ENCODE assay signal across 8 cellular contexts in the genomic region with DNA sequence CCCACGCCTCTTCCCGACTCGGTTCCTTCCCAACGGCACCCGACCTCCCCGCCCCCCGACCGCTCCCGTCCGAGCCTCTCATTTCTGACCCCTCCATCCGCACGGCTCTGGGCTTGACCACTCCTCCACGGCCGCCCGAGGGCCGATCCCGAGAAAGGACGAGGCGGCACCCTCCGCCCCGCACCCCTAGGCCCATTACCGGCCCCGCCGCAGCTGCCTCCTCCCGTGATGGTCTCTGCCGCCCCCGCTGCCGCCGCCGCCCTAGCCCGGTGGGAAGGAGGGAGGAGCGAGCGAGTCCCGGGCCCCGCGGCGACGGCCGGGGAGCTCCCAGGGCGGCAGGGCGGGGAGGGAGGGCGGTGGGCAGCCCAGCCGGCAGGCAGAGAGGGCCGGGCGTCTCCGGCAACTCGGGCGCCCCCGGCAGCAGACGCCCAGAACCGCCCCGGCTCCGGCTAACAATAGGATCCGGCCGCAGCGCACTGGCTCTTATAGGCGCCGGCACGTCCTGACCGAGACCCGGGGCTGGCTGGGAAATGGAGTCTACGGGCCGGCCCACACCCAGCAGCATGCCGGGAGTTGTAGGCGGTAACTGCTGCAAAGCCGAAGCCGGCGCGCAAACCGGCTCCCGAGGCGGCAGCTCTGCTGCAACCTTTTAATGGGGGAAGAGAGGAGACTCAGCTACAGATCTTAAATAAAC. TPM values are rescaled to one million over a fixed set of nuclear protein-coding genes. Genes with fewer than 3 reads are reported as not detected.
DNase-seq lines count a peak whose midpoint lies in the region; ATAC-seq and TF ChIP-seq lines count a peak whose summit lies in the region.

A gene with protein sequence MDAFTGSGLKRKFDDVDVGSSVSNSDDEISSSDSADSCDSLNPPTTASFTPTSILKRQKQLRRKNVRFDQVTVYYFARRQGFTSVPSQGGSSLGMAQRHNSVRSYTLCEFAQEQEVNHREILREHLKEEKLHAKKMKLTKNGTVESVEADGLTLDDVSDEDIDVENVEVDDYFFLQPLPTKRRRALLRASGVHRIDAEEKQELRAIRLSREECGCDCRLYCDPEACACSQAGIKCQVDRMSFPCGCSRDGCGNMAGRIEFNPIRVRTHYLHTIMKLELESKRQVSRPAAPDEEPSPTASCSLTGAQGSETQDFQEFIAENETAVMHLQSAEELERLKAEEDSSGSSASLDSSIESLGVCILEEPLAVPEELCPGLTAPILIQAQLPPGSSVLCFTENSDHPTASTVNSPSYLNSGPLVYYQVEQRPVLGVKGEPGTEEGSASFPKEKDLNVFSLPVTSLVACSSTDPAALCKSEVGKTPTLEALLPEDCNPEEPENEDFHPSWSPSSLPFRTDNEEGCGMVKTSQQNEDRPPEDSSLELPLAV (minus strand): TSS at position 457 of the 694 bp plus-strand sequence. CDS start 7,035 bp downstream, outside the sequence.

- no peak for TF ChIP-seq EP300 in Ishikawa (IDR thresholded peaks at IDR 0.05; ENCODE audit: borderline replicate concordance)

- H4K20me1 ChIP-seq in PC-3 (ENCODE audit: low read length) = peaks cover 6% of the 10 kb centered on the region; the same call in 1 of the 2 replicates

- H3K36me3 ChIP-seq in PC-3 (ENCODE audit: low read depth, low read length) (no peaks in the 10 kb centered on the region), mucosa of rectum (ENCODE audit: control insufficient read depth in 2 of 2, insufficient read depth in 2 of 2, low read length in 2 of 2) (no peaks in the 10 kb centered on the region)

- no TSS peak for BruUV-seq in PC-3 (replicated peaks; lab: Mats Ljungman, UMichigan)

- H2AFZ ChIP-seq in PC-3 (ENCODE audit: low read length) = peak within 1 kb of the TSS; percentile 87

- peaks cover 32% of the 10 kb centered on the region for H3K79me2 ChIP-seq in PC-3 (ENCODE audit: low read length)

- no peak for TF ChIP-seq RAD21 in Ishikawa (IDR thresholded peaks at IDR 0.05; ENCODE audit: low read depth)

- peak within 1 kb of the TSS; percentile 92 for H3K4me3 ChIP-seq in PC-3 (ENCODE audit: low read length)
- peak within 1 kb of the TSS; percentile 93 for H3K4me3 ChIP-seq in epithelial cell of proximal tubule (ENCODE audit: low read depth, low read length)
- peak within 1 kb of the TSS; percentile 88 to 90 for H3K4me3 ChIP-seq in mucosa of rectum (ENCODE audit: low read length in 2 of 2)

- CTCF ChIA-PET in PC-3 (lab: Charles Lee) = interaction anchor here (0.6 kb wide), 3 partner anchors 116 to 331 kb away, joined by 3 to 8 read pairs (median 4); no protein-coding TSS in a partner anchor

- H3K27ac ChIP-seq in PC-3 (ENCODE audit: low read length) = no peak within 1 kb of the TSS
- peak within 1 kb of the TSS; percentile 84 to 85 for H3K27ac ChIP-seq in mucosa of rectum (ENCODE audit: low read depth in 2 of 2, low read length in 2 of 2)

- DNase-seq in DMS153 (lab: John Stamatoyannopoulos, UW) (peak; percentile 95), PC-3 (peak; percentile 94), activated T-cell treated with anti-CD3 and anti-CD28 coated beads for 48 hours (ENCODE audit: low read depth) (peak; percentile 92), epithelial cell of proximal tubule (ENCODE audit: low read depth) (peak; percentile 31)
- peak; percentile 96 for DNase-seq in stimulated activated CD8-positive, alpha-beta memory T cell treated with anti-CD3 and anti-CD28 coated beads, Interleukin-4, amount 100 ng/mL, for 48 hours

- no peaks in the 10 kb centered on the region for H3F3A ChIP-seq in PC-3 (ENCODE audit: low read length, unreplicated experiment)

- intact Hi-C loops in PC-3 (cut with micrococcal nuclease) = loop anchor here (5.0 kb wide), 2 partner anchors 184 to 259 kb away; no protein-coding TSS in a partner anchor

- no peaks in the 10 kb centered on the region for H3K9me2 ChIP-seq in PC-3 (replicated peaks; ENCODE audit: low read length)

- no peaks in the 10 kb centered on the region for H3K27me3 ChIP-seq in PC-3 (ENCODE audit: low read length)
- H3K27me3 ChIP-seq in mucosa of rectum (ENCODE audit: control insufficient read depth in 2 of 2, insufficient read depth in 2 of 2, low read length in 2 of 2) = no peaks in the 10 kb centered on the region

- H3K4me1 ChIP-seq in PC-3 (ENCODE audit: insufficient read depth, low read length) (peaks cover 12% of the 10 kb centered on the region), mucosa of rectum (ENCODE audit: control insufficient read depth in 2 of 2, insufficient read depth in 2 of 2, low read length in 2 of 2) (peaks cover 4 to 11% of the 10 kb centered on the region in 2 donors)

- H3K9ac ChIP-seq in PC-3 (ENCODE audit: low read length) = peak within 1 kb of the TSS; percentile 83
- H3K9ac ChIP-seq in mucosa of rectum (ENCODE audit: low read depth in 1 of 2, low read length in 2 of 2) = peak within 1 kb of the TSS; percentile 77 to 89

- H3K9me3 ChIP-seq in PC-3 (ENCODE audit: low read length) (no peaks in the 10 kb centered on the region), mucosa of rectum (ENCODE audit: control insufficient read depth in 2 of 2, low read length in 2 of 2) (no peaks in the 10 kb centered on the region)

- peak within 1 kb of the TSS; percentile 84 for H3K4me2 ChIP-seq in PC-3 (ENCODE audit: low read length)

- ATAC-seq in GM21576 (IDR thresholded peaks at IDR 0.05; ENCODE audit: unreplicated experiment) (peak; percentile 97), PC-3 (peak; percentile 99)

- POLR2A ChIA-PET in PC-3 (lab: Charles Lee; ENCODE audit: unreplicated experiment) = interaction anchor here (0.6 to 1.1 kb wide), 4 partner anchors 38 to 288 kb away, joined by 3 to 9 read pairs (median 4); no protein-coding TSS in a partner anchor

- no peak for TF ChIP-seq CTCF in PC-3 (conservative IDR thresholded peaks at IDR 0.05; ENCODE audit: low read depth, low read length)
- no peak for TF ChIP-seq CTCF in epithelial cell of proximal tubule (conservative IDR thresholded peaks at IDR 0.05; ENCODE audit: low read depth, low read length)

TF ChIP-seq in Ishikawa, 13 proteins besides CTCF, POLR2A, EP300 and RAD21:
- TF ChIP-seq ZBTB7A (IDR thresholded peaks at IDR 0.05; ENCODE audit: low read depth) (peak; percentile 90), CEBPB (IDR thresholded peaks at IDR 0.05) (no peak), TAF1 (IDR thresholded peaks at IDR 0.05; ENCODE audit: low read depth) (peak; percentile 94), TCF12 (IDR thresholded peaks at IDR 0.05; ENCODE audit: low read depth) (peak; percentile 29; the same call in 1 of the 2 replicates), FOXM1 (IDR thresholded peaks at IDR 0.05; ENCODE audit: borderline replicate concordance, low read depth) (no peak), TEAD4 (IDR thresholded peaks at IDR 0.05) (no peak; the same call in 1 of the 2 replicates), CREB1 (IDR thresholded peaks at IDR 0.05; ENCODE audit: low read depth) (no peak; the same call in 1 of the 2 replicates), EGR1 (IDR thresholded peaks at IDR 0.05) (peak; percentile 69), NFIC (IDR thresholded peaks at IDR 0.05) (no peak), YY1 (IDR thresholded peaks at IDR 0.05; ENCODE audit: low read depth) (peak; percentile 68; the same call in 1 of the 2 replicates)
- TF ChIP-seq, protein P1, sequence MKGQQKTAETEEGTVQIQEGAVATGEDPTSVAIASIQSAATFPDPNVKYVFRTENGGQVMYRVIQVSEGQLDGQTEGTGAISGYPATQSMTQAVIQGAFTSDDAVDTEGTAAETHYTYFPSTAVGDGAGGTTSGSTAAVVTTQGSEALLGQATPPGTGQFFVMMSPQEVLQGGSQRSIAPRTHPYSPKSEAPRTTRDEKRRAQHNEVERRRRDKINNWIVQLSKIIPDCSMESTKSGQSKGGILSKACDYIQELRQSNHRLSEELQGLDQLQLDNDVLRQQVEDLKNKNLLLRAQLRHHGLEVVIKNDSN (IDR thresholded peaks at IDR 0.05) = no peak
- TF ChIP-seq, protein P2, sequence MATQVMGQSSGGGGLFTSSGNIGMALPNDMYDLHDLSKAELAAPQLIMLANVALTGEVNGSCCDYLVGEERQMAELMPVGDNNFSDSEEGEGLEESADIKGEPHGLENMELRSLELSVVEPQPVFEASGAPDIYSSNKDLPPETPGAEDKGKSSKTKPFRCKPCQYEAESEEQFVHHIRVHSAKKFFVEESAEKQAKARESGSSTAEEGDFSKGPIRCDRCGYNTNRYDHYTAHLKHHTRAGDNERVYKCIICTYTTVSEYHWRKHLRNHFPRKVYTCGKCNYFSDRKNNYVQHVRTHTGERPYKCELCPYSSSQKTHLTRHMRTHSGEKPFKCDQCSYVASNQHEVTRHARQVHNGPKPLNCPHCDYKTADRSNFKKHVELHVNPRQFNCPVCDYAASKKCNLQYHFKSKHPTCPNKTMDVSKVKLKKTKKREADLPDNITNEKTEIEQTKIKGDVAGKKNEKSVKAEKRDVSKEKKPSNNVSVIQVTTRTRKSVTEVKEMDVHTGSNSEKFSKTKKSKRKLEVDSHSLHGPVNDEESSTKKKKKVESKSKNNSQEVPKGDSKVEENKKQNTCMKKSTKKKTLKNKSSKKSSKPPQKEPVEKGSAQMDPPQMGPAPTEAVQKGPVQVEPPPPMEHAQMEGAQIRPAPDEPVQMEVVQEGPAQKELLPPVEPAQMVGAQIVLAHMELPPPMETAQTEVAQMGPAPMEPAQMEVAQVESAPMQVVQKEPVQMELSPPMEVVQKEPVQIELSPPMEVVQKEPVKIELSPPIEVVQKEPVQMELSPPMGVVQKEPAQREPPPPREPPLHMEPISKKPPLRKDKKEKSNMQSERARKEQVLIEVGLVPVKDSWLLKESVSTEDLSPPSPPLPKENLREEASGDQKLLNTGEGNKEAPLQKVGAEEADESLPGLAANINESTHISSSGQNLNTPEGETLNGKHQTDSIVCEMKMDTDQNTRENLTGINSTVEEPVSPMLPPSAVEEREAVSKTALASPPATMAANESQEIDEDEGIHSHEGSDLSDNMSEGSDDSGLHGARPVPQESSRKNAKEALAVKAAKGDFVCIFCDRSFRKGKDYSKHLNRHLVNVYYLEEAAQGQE (IDR thresholded peaks at IDR 0.05; ENCODE audit: low read depth) = no peak
- TF ChIP-seq, protein P3, sequence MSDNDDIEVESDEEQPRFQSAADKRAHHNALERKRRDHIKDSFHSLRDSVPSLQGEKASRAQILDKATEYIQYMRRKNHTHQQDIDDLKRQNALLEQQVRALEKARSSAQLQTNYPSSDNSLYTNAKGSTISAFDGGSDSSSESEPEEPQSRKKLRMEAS (IDR thresholded peaks at IDR 0.05) = peak; percentile 84

RNA-seq across cellular contexts. Expression of the gene that starts here (rescaled TPM):
- 18.9 and 23.3 TPM in 2 replicates for total RNA-seq in PC-3 (2014; rRNA removed)
- 18.4 and 25.1 TPM in 2 replicates for total RNA-seq in epithelial cell of proximal tubule

Comparison
In these comparisons a context has a peak if more than half of its experiments do, and no peak if none do; other contexts are left out.
1. DNase-seq: peak in every context shown above with its lines; median percentile 96 in stimulated activated CD8-positive, alpha-beta memory T cell treated with anti-CD3 and anti-CD28 coated beads, Interleukin-4, amount 100 ng/mL, for 48 hours; 95 in DMS153; 94 in PC-3; 92 in activated T-cell treated with anti-CD3 and anti-CD28 coated beads for 48 hours; 31 in epithelial cell of proximal tubule.